16 cellular contexts compared by ENCODE assay signal in the genomic region with DNA sequence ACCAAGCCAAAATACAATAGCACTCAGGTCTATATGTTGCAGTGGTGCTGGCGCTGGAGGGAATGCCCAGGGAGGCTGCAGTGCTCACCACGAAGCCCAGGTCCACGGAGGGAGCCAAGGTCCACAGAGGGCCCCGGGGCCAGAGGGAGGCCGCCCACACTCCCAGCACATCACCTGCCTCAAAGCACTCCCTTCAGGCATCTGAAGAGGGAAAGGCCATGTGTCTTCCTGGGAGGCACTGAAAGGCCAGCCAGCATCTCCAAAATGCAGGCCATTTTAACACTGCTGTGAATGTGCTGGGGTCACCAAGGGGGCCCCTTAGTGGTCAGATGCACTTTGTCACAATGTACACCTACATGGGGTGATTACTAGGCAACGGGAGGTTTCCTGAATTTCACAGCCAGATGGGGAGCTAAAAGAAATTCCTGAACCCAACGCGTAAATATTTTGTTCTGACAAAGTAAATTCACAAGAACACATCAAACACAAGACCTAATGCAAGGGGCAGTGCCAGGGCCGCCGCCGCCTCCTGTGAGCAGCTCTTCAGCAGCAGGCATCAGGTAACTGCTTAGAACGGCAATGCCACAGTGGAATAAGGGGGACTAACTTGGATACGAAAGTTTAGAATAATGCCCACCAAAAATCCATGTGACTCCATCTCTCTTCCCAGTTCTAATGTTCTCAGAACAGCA. TPM values are rescaled to one million over a fixed set of nuclear protein-coding genes. Genes with fewer than 3 reads are reported as not detected.
DNase-seq lines count a peak whose midpoint lies in the region; ATAC-seq, FAIRE-seq and TF ChIP-seq lines count a peak whose summit lies in the region.
"Had no signal": no experiment of that assay in that cellular context is flagged by ENCODE, and none has a peak within 500 bp of the region (broad histone marks: within the 10 kb centered on the region; RNA-seq: fewer than 3 reads in every experiment).

No MANE protein-coding gene starts in this region.

- peak overlapping the region; percentile 55 for H3K27ac ChIP-seq in RWPE1

- peaks cover 30% of the 10 kb centered on the region for H3K36me3 Mint-ChIP-seq in T-helper 2 cell treated with Interferon-gamma antibody and Interleukin-4, amounts not matched to agents 5 μg/mL and 100 μg/mL, for 36 hours (ENCODE audit: low read depth)
- H3K36me3 Mint-ChIP-seq in glutamatergic neuron (ENCODE audit: unreplicated experiment) = peaks cover 9% of the 10 kb centered on the region
- H3K36me3 Mint-ChIP-seq in stimulated activated memory B cell treated with anti-CD40 and anti-IgM and Interleukin-4, amounts not matched to agents 10 μg/mL and 1 μg/mL and 100 μg/mL, for 72 hours = peaks cover 32% of the 10 kb centered on the region

- no peaks in the 10 kb centered on the region for H3K27me3 Mint-ChIP-seq in T-helper 2 cell treated with Interferon-gamma antibody and Interleukin-4, amounts not matched to agents 5 μg/mL and 100 μg/mL, for 36 hours (ENCODE audit: low read depth)
- H3K27me3 Mint-ChIP-seq in glutamatergic neuron (ENCODE audit: unreplicated experiment) = peaks cover 28% of the 10 kb centered on the region
- no peaks in the 10 kb centered on the region for H3K27me3 Mint-ChIP-seq in stimulated activated memory B cell treated with anti-CD40 and anti-IgM and Interleukin-4, amounts not matched to agents 10 μg/mL and 1 μg/mL and 100 μg/mL, for 72 hours

- no peak overlapping the region for H3K4me3 Mint-ChIP-seq in T-helper 2 cell treated with Interferon-gamma antibody and Interleukin-4, amounts not matched to agents 5 μg/mL and 100 μg/mL, for 36 hours
- no peak overlapping the region for H3K4me3 Mint-ChIP-seq in glutamatergic neuron (ENCODE audit: unreplicated experiment)
- H3K4me3 Mint-ChIP-seq in stimulated activated memory B cell treated with anti-CD40 and anti-IgM and Interleukin-4, amounts not matched to agents 10 μg/mL and 1 μg/mL and 100 μg/mL, for 72 hours = peak overlapping the region; percentile 31

- no peaks in the 10 kb centered on the region for H3K9me3 Mint-ChIP-seq in T-helper 2 cell treated with Interferon-gamma antibody and Interleukin-4, amounts not matched to agents 5 μg/mL and 100 μg/mL, for 36 hours
- H3K9me3 Mint-ChIP-seq in glutamatergic neuron (ENCODE audit: unreplicated experiment) = peaks cover 22% of the 10 kb centered on the region
- H3K9me3 Mint-ChIP-seq in stimulated activated memory B cell treated with anti-CD40 and anti-IgM and Interleukin-4, amounts not matched to agents 10 μg/mL and 1 μg/mL and 100 μg/mL, for 72 hours = no peaks in the 10 kb centered on the region

- POLR2A ChIA-PET in RWPE1 (lab: Yijun Ruan, JAX; ENCODE audit: low non-redundant PET) = no interaction called here

- H3K27ac Mint-ChIP-seq in T-helper 2 cell treated with Interferon-gamma antibody and Interleukin-4, amounts not matched to agents 5 μg/mL and 100 μg/mL, for 36 hours = peak overlapping the region; percentile 57
- H3K27ac Mint-ChIP-seq in glutamatergic neuron (ENCODE audit: unreplicated experiment) = peak overlapping the region; percentile 50
- H3K27ac Mint-ChIP-seq in stimulated activated memory B cell treated with anti-CD40 and anti-IgM and Interleukin-4, amounts not matched to agents 10 μg/mL and 1 μg/mL and 100 μg/mL, for 72 hours = no peak overlapping the region

- no peak for TF ChIP-seq POLR2A in GM12892 (IDR thresholded peaks at IDR 0.05; ENCODE audit: low read depth, low read length)

- DNase-seq in T-helper 2 cell treated with Interferon-gamma antibody and Interleukin-4, amounts not matched to agents 5 μg/mL and 100 μg/mL, for 36 hours (ENCODE audit: low spot score) = no peak
- DNase-seq in T-helper 2 cell = no peak
- no peak for DNase-seq in RWPE1 (ENCODE audit: low spot score)
- DNase-seq in glutamatergic neuron = no peak
- DNase-seq in HK-2 (ENCODE audit: unreplicated experiment) = no peak
- DNase-seq in C1 segment of cervical spinal cord (lab: John Stamatoyannopoulos, UW) = no peak
- DNase-seq in GM12892 (ENCODE audit: insufficient read length) = no peak
- DNase-seq: activated CD8-positive, alpha-beta memory T cell treated with anti-CD3 and anti-CD28 coated beads, Interleukin-2, amount 50 U/mL, for 4 hours; aorta; Kasumi-1; NCI-H2029; stimulated activated CD4-positive, alpha-beta T cell treated with anti-CD3 and anti-CD28 coated beads, Interleukin-2, amount 100 ng/mL, for 24 hours; stimulated activated naive CD4-positive, alpha-beta T cell treated with Interleukin-2 at 50 U/mL for 16 hours had no signal

- CTCF ChIA-PET in RWPE1 (lab: Yijun Ruan, JAX) = interaction anchor here (0.5 to 0.8 kb wide), 2 partner anchors 9 to 174 kb away, joined by 3 read pairs; no protein-coding TSS in a partner anchor

- FAIRE-seq in GM12892 (lab: Jason Lieb, UNC) = no peak
- FAIRE-seq: A204.1, TTC549 had no signal

- no peak for ATAC-seq in stimulated activated memory B cell treated with anti-CD40 and anti-IgM and Interleukin-4, amounts not matched to agents 10 μg/mL and 1 μg/mL and 100 μg/mL, for 72 hours

- TF ChIP-seq CTCF in RWPE1 (conservative IDR thresholded peaks at IDR 0.05; ENCODE audit: low read depth) = no peak
- TF ChIP-seq CTCF in glutamatergic neuron (IDR thresholded peaks at IDR 0.05; ENCODE audit: partially characterized antibody, unreplicated experiment) = no peak

- peaks cover 29% of the 10 kb centered on the region for H3K4me1 Mint-ChIP-seq in T-helper 2 cell treated with Interferon-gamma antibody and Interleukin-4, amounts not matched to agents 5 μg/mL and 100 μg/mL, for 36 hours (ENCODE audit: low read depth)
- peaks cover 24% of the 10 kb centered on the region for H3K4me1 Mint-ChIP-seq in glutamatergic neuron (ENCODE audit: low read depth, unreplicated experiment)
- H3K4me1 Mint-ChIP-seq in stimulated activated memory B cell treated with anti-CD40 and anti-IgM and Interleukin-4, amounts not matched to agents 10 μg/mL and 1 μg/mL and 100 μg/mL, for 72 hours = peaks cover 16% of the 10 kb centered on the region

RNA-seq across cellular contexts. Expression of a gene that starts 42.8 kb away (rescaled TPM):
- total RNA-seq in glutamatergic neuron (ENCODE audit: unreplicated experiment) = 420 TPM
- 48.8 TPM for polyA plus RNA-seq in GM12892 (2012; ENCODE audit: missing spikeins)
